Comparison of ENCODE assay signal across 8 cellular contexts in the genomic region with DNA sequence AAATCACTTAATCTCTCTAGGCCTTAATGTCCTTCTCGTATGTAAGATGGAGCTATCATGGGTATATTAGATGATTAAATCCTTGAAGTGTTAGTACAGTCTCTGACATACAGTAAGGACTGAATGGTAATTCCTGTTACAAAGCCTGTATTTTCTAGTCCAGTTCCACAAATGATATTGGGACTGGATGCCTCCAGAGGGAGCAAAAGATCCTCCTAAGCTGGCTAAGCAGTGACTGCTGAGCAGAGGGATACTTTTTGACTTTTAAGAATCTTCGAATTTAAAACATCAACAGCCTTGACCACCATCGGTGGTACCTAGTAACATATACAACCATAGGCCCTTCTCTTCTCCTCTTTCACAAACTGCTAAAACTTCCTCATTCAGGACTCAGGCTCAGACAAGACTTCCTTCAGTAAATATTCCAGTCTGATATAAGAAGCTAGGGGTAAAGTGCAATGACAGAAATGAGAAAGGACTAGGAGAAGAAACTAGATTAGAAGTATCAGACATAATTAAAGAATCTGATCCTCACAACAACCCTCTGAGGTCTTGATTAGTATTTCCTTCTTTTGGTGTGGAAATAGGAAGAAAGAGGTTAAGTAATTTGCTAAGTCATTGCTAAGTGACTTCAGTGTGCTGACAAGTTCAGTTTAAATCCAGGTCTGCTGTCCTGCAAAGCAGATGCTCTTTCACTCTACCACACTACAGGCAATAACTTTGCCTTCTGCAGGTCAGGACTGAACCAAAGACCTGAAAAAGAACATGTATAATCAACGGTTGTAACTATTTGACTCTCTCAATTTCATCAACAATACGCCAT. TPM values are rescaled to one million over a fixed set of nuclear protein-coding genes. Genes with fewer than 3 reads are reported as not detected.
DNase-seq lines count a peak whose midpoint lies in the region; ATAC-seq and TF ChIP-seq lines count a peak whose summit lies in the region.
"Had no signal": no experiment of that assay in that cellular context is flagged by ENCODE, and none has a peak within 500 bp of the region (broad histone marks: within the 10 kb centered on the region; RNA-seq: fewer than 3 reads in every experiment).

No MANE protein-coding gene starts in this region.

- H3K27ac ChIP-seq in HUES6 (ENCODE audit: low read depth, low read length) (peak overlapping the region; percentile 8), prostate gland (no peak overlapping the region)
- H3K27ac ChIP-seq: thoracic aorta had no signal

- DNase-seq in CD1c-positive myeloid dendritic cell (ENCODE audit: extremely low spot score) (peak; percentile 21), cardiac fibroblast (ENCODE audit: low read depth in 2 of 2) (peak; percentile 46 to 51), midbrain (lab: John Stamatoyannopoulos, UW) (peak; percentile 10), HUDEP-2 (lab: John Stamatoyannopoulos, UW; ENCODE audit: unreplicated experiment in 76 of 76) (no peak), prostate gland (ENCODE audit: low spot score) (no peak)

- no peaks in the 10 kb centered on the region for H3K27me3 ChIP-seq in HUES6 (ENCODE audit: control insufficient read depth, insufficient read depth, low read length)
- H3K27me3 ChIP-seq in prostate gland (replicated peaks; ENCODE audit: insufficient read depth), result no peaks in the 10 kb centered on the region

- H3K4me3 ChIP-seq in HUES6 (ENCODE audit: low read depth, low read length), result no peak overlapping the region
- H3K4me3 ChIP-seq in cardiac fibroblast (replicated peaks in 1 of 2; ENCODE audit: low read depth in 2 of 2, low read length in 2 of 2), result no peak overlapping the region
- H3K4me3 ChIP-seq in prostate gland, result no peak overlapping the region
- H3K4me3 ChIP-seq: thoracic aorta had no signal

- H3K9me3 ChIP-seq in HUES6 (ENCODE audit: control insufficient read depth, insufficient read depth, low read depth, low read length), result no peaks in the 10 kb centered on the region
- H3K9me3 ChIP-seq in prostate gland, result no peaks in the 10 kb centered on the region
- H3K9me3 ChIP-seq: thoracic aorta had no signal

- TF ChIP-seq CTCF in cardiac fibroblast (IDR thresholded peaks at IDR 0.05; ENCODE audit: low read depth, low read length) (peak; percentile 36), prostate gland (IDR thresholded peaks at IDR 0.05) (no peak)

- no peak overlapping the region for H3K9ac ChIP-seq in HUES6 (ENCODE audit: low read length)

- H3K4me1 ChIP-seq in HUES6 (ENCODE audit: control insufficient read depth, insufficient read depth, low read length) (peaks cover 30% of the 10 kb centered on the region), prostate gland (replicated peaks) (no peaks in the 10 kb centered on the region)

- TF ChIP-seq POLR2A in prostate gland (IDR thresholded peaks at IDR 0.05), result no peak

- intact Hi-C loops in prostate gland (cut with DNase I), result loop anchor here (10.0 kb wide), 1 partner anchor 169 kb away; no protein-coding TSS in a partner anchor

- H3K36me3 ChIP-seq in HUES6 (ENCODE audit: control insufficient read depth, insufficient read depth, low read length) (peaks cover 77% of the 10 kb centered on the region), prostate gland (no peaks in the 10 kb centered on the region)

- ATAC-seq in HG02588 (IDR thresholded peaks at IDR 0.05; ENCODE audit: unreplicated experiment), result no peak

- 64% methylated on average over 5 of the region's 5 CpGs for WGBS in prostate gland

RNA-seq across cellular contexts. Expression of a gene that starts 13.9 kb away (rescaled TPM):
- total RNA-seq in prostate gland, result 10 to 100 TPM; 47.6 to 54.0 TPM

Comparison
In these comparisons a context has a peak if more than half of its experiments do, and no peak if none do; other contexts are left out.
1. DNase-seq: peak in CD1c-positive myeloid dendritic cell (single experiment), cardiac fibroblast (2 of 2) and midbrain (single experiment); none in HUDEP-2 (0 of 76) and prostate gland (single experiment).